Comparison of ENCODE assay signal across 8 cellular contexts in the genomic region with DNA sequence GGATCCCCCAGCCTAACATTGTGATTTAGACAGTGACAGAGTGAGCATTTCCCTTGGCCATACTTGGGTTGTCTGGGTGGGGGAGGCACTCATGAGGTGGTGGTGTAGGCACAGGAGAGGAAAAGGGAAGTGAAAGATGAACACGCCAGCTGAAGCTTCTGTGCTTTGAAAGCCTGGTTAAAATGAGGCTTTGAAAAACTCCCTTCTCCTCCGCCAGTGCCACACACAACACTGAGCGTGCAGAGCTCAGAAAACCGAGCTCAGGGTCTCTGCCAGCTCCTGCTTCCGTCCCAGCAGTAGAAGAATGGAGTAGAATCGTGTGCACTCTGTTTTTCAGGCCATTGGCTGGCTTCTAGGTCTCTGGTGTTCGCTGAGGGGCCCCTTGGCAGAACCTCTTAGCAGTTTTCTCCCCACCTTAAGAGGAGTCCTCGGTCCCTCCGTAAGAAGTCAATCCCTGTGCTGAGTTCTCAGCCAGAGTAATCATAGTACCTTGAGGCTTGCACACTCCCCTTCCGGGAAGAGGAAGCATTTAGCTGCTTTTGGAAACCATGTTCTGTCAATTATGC. TPM values are rescaled to one million over a fixed set of nuclear protein-coding genes. Genes with fewer than 3 reads are reported as not detected.
DNase-seq lines count a peak whose midpoint lies in the region; ATAC-seq lines count a peak whose summit lies in the region.

No MANE protein-coding gene starts in this region.

- peak; percentile 16 for DNase-seq in stimulated activated CD4-positive, alpha-beta T cell treated with anti-CD3 and anti-CD28 coated beads, Interleukin-12 subunit alpha, Interleukin-12 subunit beta, amount 100 ng/mL, for 4 hours
- no peak for DNase-seq in stimulated activated CD4-positive, alpha-beta T cell treated with anti-CD3 and anti-CD28 coated beads, Interleukin-2, amount 100 ng/mL, for 48 hours
- DNase-seq in activated CD4-positive, CD25-positive, alpha-beta regulatory T cell treated with anti-CD3 and anti-CD28 coated beads, Interleukin-2, amount 50 U/mL, for 16 hours (ENCODE audit: low read depth, low spot score), result peak; percentile 6
- DNase-seq in head of caudate nucleus (peak in 35 of 42 donors; percentile 14 to 79 (median 47)), posterior vena cava (ENCODE audit: low spot score) (no peak), HPDE6-E6E7 (ENCODE audit: extremely low spot score) (no peak)
- DNase-seq in stimulated activated CD4-positive, alpha-beta T cell treated with anti-CD3 and anti-CD28 coated beads, Interleukin-4, amount 100 ng/mL, for 4 hours, result peak; percentile 14 to 40

- peak; percentile 86 for ATAC-seq in HG03139 (IDR thresholded peaks at IDR 0.05; ENCODE audit: unreplicated experiment)

- intact Hi-C loops in head of caudate nucleus (cut with DNase I) (no loop called here), posterior vena cava (cut with DNase I) (no loop called here)

RNA-seq across cellular contexts. Expression of a gene that starts 12.9 kb away (rescaled TPM):
- total RNA-seq in posterior vena cava, result 10 to 100 TPM; 62.6 to 75.9 TPM

RNA-seq across cellular contexts. Expression of a gene that starts 39.0 kb away (rescaled TPM):
- total RNA-seq in posterior vena cava, result 1 to 10 TPM; 1.2 to 1.6 TPM

RNA-seq across cellular contexts. Expression of a gene that starts 45.3 kb away (rescaled TPM):
- not detected for total RNA-seq in posterior vena cava

Comparison
In these comparisons a context has a peak if more than half of its experiments do, and no peak if none do; other contexts are left out.
1. DNase-seq: peak in stimulated activated CD4-positive, alpha-beta T cell treated with anti-CD3 and anti-CD28 coated beads, Interleukin-12 subunit alpha, Interleukin-12 subunit beta, amount 100 ng/mL, for 4 hours (single experiment), activated CD4-positive, CD25-positive, alpha-beta regulatory T cell treated with anti-CD3 and anti-CD28 coated beads, Interleukin-2, amount 50 U/mL, for 16 hours (single experiment), head of caudate nucleus (35 of 42) and stimulated activated CD4-positive, alpha-beta T cell treated with anti-CD3 and anti-CD28 coated beads, Interleukin-4, amount 100 ng/mL, for 4 hours (2 of 2); none in stimulated activated CD4-positive, alpha-beta T cell treated with anti-CD3 and anti-CD28 coated beads, Interleukin-2, amount 100 ng/mL, for 48 hours (0 of 2), posterior vena cava (single experiment) and HPDE6-E6E7 (single experiment).